Comparison of ENCODE assay signal across 28 cellular contexts in the genomic region with DNA sequence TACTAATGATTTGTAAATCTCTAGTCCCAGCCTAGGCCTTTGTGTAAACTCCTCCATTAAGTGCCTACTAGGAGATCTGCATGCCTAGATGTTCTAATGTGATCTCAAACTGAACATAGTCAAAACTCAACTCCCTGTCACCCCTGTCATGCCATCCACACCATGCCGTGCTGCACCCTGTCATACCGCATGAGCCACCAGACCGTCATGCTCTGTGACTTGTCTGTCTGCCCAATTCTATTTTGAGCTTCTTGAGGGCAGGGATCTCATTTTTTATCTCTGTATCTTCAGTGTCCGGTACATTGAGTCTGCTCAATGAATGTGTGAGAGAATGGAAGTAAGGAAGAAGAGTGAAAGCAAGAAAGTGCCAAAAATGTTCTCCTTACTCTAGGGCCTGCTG. TPM values are rescaled to one million over a fixed set of nuclear protein-coding genes. Genes with fewer than 3 reads are reported as not detected.
"Had no signal": no experiment of that assay in that cellular context is flagged by ENCODE, and none has a peak within 500 bp of the region (broad histone marks: within the 10 kb centered on the region; RNA-seq: fewer than 3 reads in every experiment).

No MANE protein-coding gene starts in this region.

- H3K27me3 ChIP-seq: brain microvascular endothelial cell, Peyer's patch had no signal

- H3K27ac ChIP-seq: brain microvascular endothelial cell, Peyer's patch, RWPE1 had no signal

- H3K9me3 ChIP-seq: Peyer's patch had no signal

- H3K36me3 Mint-ChIP-seq: activated CD8-positive, alpha-beta memory T cell treated with anti-CD3 and anti-CD28 coated beads, Interleukin-2, amount 10 ng/mL, durations not matched to agents 7 days and 5 days; activated naive CD8-positive, alpha-beta T cell had no signal

- H3K4me3 Mint-ChIP-seq: activated B cell treated with CpG ODN at 0.5 μM for 24 hours; activated CD4-positive, alpha-beta T cell treated with anti-CD3 and anti-CD28 coated beads, Interleukin-2, amount 10 ng/mL, durations not matched to agents 24 days and 14 days; activated CD8-positive, alpha-beta memory T cell treated with anti-CD3 and anti-CD28 coated beads, Interleukin-2, amount 10 ng/mL, durations not matched to agents 7 days and 5 days; activated naive CD8-positive, alpha-beta T cell; activated T-cell treated with anti-CD3 and anti-CD28 coated beads, Interleukin-2, amount 50 U/mL, for 24 hours; activated T-helper 1 cell treated with anti-CD3 and anti-CD28 coated beads, Interleukin-12 subunit alpha, Interleukin-12 subunit beta, Interleukin-2, Interleukin-4 antibody, amounts not matched to agents 30 ng/mL and 10 ng/mL and 1 ng/mL, durations not matched to agents 14 hours and 24 hours and 36 hours; T-helper 1 cell treated with Interleukin-12 subunit alpha and Interleukin-12 subunit beta and Interleukin-4 antibody, amounts not matched to agents 30 μg/mL and 1 μg/mL, for 36 hours had no signal

- H3K4me1 ChIP-seq: Peyer's patch had no signal

- H3K27me3 Mint-ChIP-seq: activated CD4-positive, alpha-beta T cell treated with anti-CD3 and anti-CD28 coated beads, Interleukin-2, amount 10 ng/mL, durations not matched to agents 24 days and 14 days had no signal

- H3K4me3 ChIP-seq: Peyer's patch had no signal

- DNase-seq: activated B cell treated with CpG ODN at 0.5 μM for 24 hours; activated CD4-positive, alpha-beta T cell treated with anti-CD3 and anti-CD28 coated beads for 1 hour; activated CD4-positive, alpha-beta T cell treated with anti-CD3 and anti-CD28 coated beads, Interleukin-2, amount 10 ng/mL, durations not matched to agents 24 days and 14 days; activated CD4-positive, alpha-beta T cell treated with anti-CD3 and anti-CD28 coated beads, Interleukin-2, amount 50 U/mL, for 48 hours; activated CD8-positive, alpha-beta memory T cell treated with anti-CD3 and anti-CD28 coated beads, Interleukin-2, amount 10 ng/mL, durations not matched to agents 7 days and 5 days; activated effector memory CD4-positive, alpha-beta T cell treated with anti-CD3 and anti-CD28 coated beads, Interleukin-2, amount 50 U/mL, for 16 hours; activated naive CD4-positive, alpha-beta T cell treated with Interleukin-2 at 50 U/mL for 16 hours; activated T-cell treated with anti-CD3 and anti-CD28 coated beads, Interleukin-2, amount 50 U/mL, for 24 hours; amygdala; brain microvascular endothelial cell; IMR-90; Kasumi-1; KBM-7; NCI-H1092; NCI-H1417; NCI-H1930; NCI-H2107; NCI-H2171 treated with DMSO at 0.1 percent for 48 hours; NCI-H226; NCI-H510A; NCI-H526 treated with DMSO at 0.1 percent for 48 hours; NK-92 treated with Interleukin-12 subunit alpha and Interleukin-12 subunit beta, amount 100 ng/mL, for 24 hours; Peyer's patch; SHP77 treated with DMSO at 0.1 percent for 48 hours had no signal

- H3K27ac Mint-ChIP-seq: activated B cell treated with CpG ODN at 0.5 μM for 24 hours; activated CD4-positive, alpha-beta T cell treated with anti-CD3 and anti-CD28 coated beads, Interleukin-2, amount 10 ng/mL, durations not matched to agents 24 days and 14 days; activated CD8-positive, alpha-beta memory T cell treated with anti-CD3 and anti-CD28 coated beads, Interleukin-2, amount 10 ng/mL, durations not matched to agents 7 days and 5 days; activated naive CD8-positive, alpha-beta T cell; activated T-cell treated with anti-CD3 and anti-CD28 coated beads, Interleukin-2, amount 50 U/mL, for 24 hours; activated T-helper 1 cell treated with anti-CD3 and anti-CD28 coated beads, Interleukin-12 subunit alpha, Interleukin-12 subunit beta, Interleukin-2, Interleukin-4 antibody, amounts not matched to agents 30 ng/mL and 10 ng/mL and 1 ng/mL, durations not matched to agents 14 hours and 24 hours and 36 hours; T-helper 1 cell treated with Interleukin-12 subunit alpha and Interleukin-12 subunit beta and Interleukin-4 antibody, amounts not matched to agents 30 μg/mL and 1 μg/mL, for 36 hours had no signal

- H3K36me3 ChIP-seq: brain microvascular endothelial cell, Peyer's patch had no signal

- H3K4me1 Mint-ChIP-seq: activated B cell treated with CpG ODN at 0.5 μM for 24 hours; activated CD4-positive, alpha-beta T cell treated with anti-CD3 and anti-CD28 coated beads, Interleukin-2, amount 10 ng/mL, durations not matched to agents 24 days and 14 days; activated CD8-positive, alpha-beta memory T cell treated with anti-CD3 and anti-CD28 coated beads, Interleukin-2, amount 10 ng/mL, durations not matched to agents 7 days and 5 days had no signal

- H3K9me3 Mint-ChIP-seq: activated CD4-positive, alpha-beta T cell treated with anti-CD3 and anti-CD28 coated beads, Interleukin-2, amount 10 ng/mL, durations not matched to agents 24 days and 14 days; activated T-cell treated with anti-CD3 and anti-CD28 coated beads, Interleukin-2, amount 50 U/mL, for 24 hours; activated T-helper 1 cell treated with anti-CD3 and anti-CD28 coated beads, Interleukin-12 subunit alpha, Interleukin-12 subunit beta, Interleukin-2, Interleukin-4 antibody, amounts not matched to agents 30 ng/mL and 10 ng/mL and 1 ng/mL, durations not matched to agents 14 hours and 24 hours and 36 hours; T-helper 1 cell treated with Interleukin-12 subunit alpha and Interleukin-12 subunit beta and Interleukin-4 antibody, amounts not matched to agents 30 μg/mL and 1 μg/mL, for 36 hours had no signal

- ATAC-seq: activated CD8-positive, alpha-beta memory T cell treated with anti-CD3 and anti-CD28 coated beads, Interleukin-2, amount 10 ng/mL, durations not matched to agents 7 days and 5 days had no signal

RNA-seq across cellular contexts. Expression of a gene that starts 35.5 kb away (rescaled TPM):
- total RNA-seq: activated B cell treated with CpG ODN at 0.5 μM for 24 hours; activated CD4-positive, alpha-beta T cell treated with anti-CD3 and anti-CD28 coated beads, Interleukin-2, amount 10 ng/mL, durations not matched to agents 24 days and 14 days; activated CD8-positive, alpha-beta memory T cell treated with anti-CD3 and anti-CD28 coated beads, Interleukin-2, amount 10 ng/mL, durations not matched to agents 7 days and 5 days; activated T-helper 1 cell treated with anti-CD3 and anti-CD28 coated beads, Interleukin-12 subunit alpha, Interleukin-12 subunit beta, Interleukin-2, Interleukin-4 antibody, amounts not matched to agents 30 ng/mL and 10 ng/mL and 1 ng/mL, durations not matched to agents 14 hours and 24 hours and 36 hours had no signal
